In genomic region chr11:38718049-38718448, GRCh38 we compare ENCODE assay signal across 20 cellular contexts.
DNase-seq lines count a peak whose midpoint lies in the region; ATAC-seq, FAIRE-seq and TF ChIP-seq lines count a peak whose summit lies in the region.
"Had no signal": no experiment of that assay in that cellular context is flagged by ENCODE, and none has a peak within 500 bp of the region (broad histone marks: within the 10 kb centered on the region; RNA-seq: fewer than 3 reads in every experiment).

No MANE protein-coding gene starts in this region.

- H3K4me3 Mint-ChIP-seq in astrocyte (ENCODE audit: unreplicated experiment) (no peak overlapping the region), T-helper 17 cell (no peak overlapping the region)
- H3K4me3 Mint-ChIP-seq: activated CD8-positive, alpha-beta memory T cell treated with anti-CD3 and anti-CD28 coated beads, Interleukin-2, amount 10 ng/mL, durations not matched to agents 7 days and 5 days; activated naive CD8-positive, alpha-beta T cell treated with anti-CD3 and anti-CD28 coated beads, Interleukin-2, amount 50 U/mL, for 24 hours; CD8-positive, alpha-beta memory T cell had no signal

- H3K4me1 ChIP-seq in astrocyte (ENCODE audit: insufficient read depth, low read length) (no peaks in the 10 kb centered on the region), mesenchymal stem cell (ENCODE audit: control insufficient read depth, insufficient read depth, low read depth, low read length) (no peaks in the 10 kb centered on the region)
- H3K4me1 ChIP-seq: left lung, uterus had no signal

- no peak overlapping the region for H4K91ac ChIP-seq in mesenchymal stem cell (ENCODE audit: low read length)

- ATAC-seq in T-helper 17 cell (no peak), SK-N-SH treated with all-trans-retinoic acid at 6 μM for 48 hours (no peak)
- ATAC-seq: activated CD8-positive, alpha-beta memory T cell treated with anti-CD3 and anti-CD28 coated beads, Interleukin-2, amount 10 ng/mL, durations not matched to agents 7 days and 5 days; activated naive CD8-positive, alpha-beta T cell treated with anti-CD3 and anti-CD28 coated beads, Interleukin-2, amount 50 U/mL, for 24 hours; left lung had no signal

- H3K36me3 ChIP-seq in astrocyte (ENCODE audit: insufficient read depth, low read length), result no peaks in the 10 kb centered on the region
- H3K36me3 ChIP-seq in mesenchymal stem cell (ENCODE audit: control insufficient read depth in 1 of 2, insufficient read depth in 2 of 2, low read depth in 1 of 2, low read length in 2 of 2), result no peaks in the 10 kb centered on the region
- H3K36me3 ChIP-seq: cardiac muscle cell, left lung, uterus had no signal

- no peak overlapping the region for H2BK5ac ChIP-seq in mesenchymal stem cell (ENCODE audit: low read depth, low read length, poor library complexity, severe bottlenecking)

- no peaks in the 10 kb centered on the region for H3K79me2 ChIP-seq in astrocyte (ENCODE audit: insufficient read depth, low read length)

- H3K4me2 ChIP-seq in astrocyte (ENCODE audit: low read length), result no peak overlapping the region
- no peak overlapping the region for H3K4me2 ChIP-seq in mesenchymal stem cell (ENCODE audit: low read length, poor library complexity, severe bottlenecking)

- H3K9me3 ChIP-seq in astrocyte (ENCODE audit: insufficient read depth, low read depth, low read length) (no peaks in the 10 kb centered on the region), mesenchymal stem cell (ENCODE audit: control insufficient read depth, low read length) (peaks cover 3% of the 10 kb centered on the region), T-helper 17 cell (ENCODE audit: control insufficient read depth, low read length, poor library complexity, severe bottlenecking) (no peaks in the 10 kb centered on the region)
- H3K9me3 ChIP-seq: uterus had no signal

- no peaks in the 10 kb centered on the region for H3K27me3 Mint-ChIP-seq in astrocyte (ENCODE audit: low read depth, unreplicated experiment)
- no peaks in the 10 kb centered on the region for H3K27me3 Mint-ChIP-seq in T-helper 17 cell
- H3K27me3 Mint-ChIP-seq: activated CD8-positive, alpha-beta memory T cell treated with anti-CD3 and anti-CD28 coated beads, Interleukin-2, amount 10 ng/mL, durations not matched to agents 7 days and 5 days; activated naive CD8-positive, alpha-beta T cell treated with anti-CD3 and anti-CD28 coated beads, Interleukin-2, amount 50 U/mL, for 24 hours; CD8-positive, alpha-beta memory T cell had no signal

- H2BK15ac ChIP-seq in mesenchymal stem cell (ENCODE audit: low read depth, poor library complexity, severe bottlenecking), result no peak overlapping the region

- 26% methylated on average over 2 of the region's 2 CpGs for WGBS in mesenchymal stem cell

- H3K27me3 ChIP-seq in astrocyte (ENCODE audit: insufficient read depth, low read length) (no peaks in the 10 kb centered on the region), mesenchymal stem cell (ENCODE audit: control insufficient read depth in 1 of 2, insufficient read depth in 1 of 2, low read length in 2 of 2) (no peaks in the 10 kb centered on the region)
- H3K27me3 ChIP-seq: cardiac muscle cell, left lung, uterus had no signal

- H3K23ac ChIP-seq in mesenchymal stem cell (ENCODE audit: low read length in 2 of 2), result no peak overlapping the region

- H3K27ac Mint-ChIP-seq in astrocyte (ENCODE audit: unreplicated experiment), result no peak overlapping the region
- H3K27ac Mint-ChIP-seq in T-helper 17 cell, result no peak overlapping the region
- H3K27ac Mint-ChIP-seq: activated CD8-positive, alpha-beta memory T cell treated with anti-CD3 and anti-CD28 coated beads, Interleukin-2, amount 10 ng/mL, durations not matched to agents 7 days and 5 days; activated naive CD8-positive, alpha-beta T cell treated with anti-CD3 and anti-CD28 coated beads, Interleukin-2, amount 50 U/mL, for 24 hours; activated T-helper 2 cell treated with anti-CD3 and anti-CD28 coated beads, Interferon-gamma antibody, Interleukin-2, Interleukin-4, amounts not matched to agents 10 μg/mL and 5 μg/mL and 100 μg/mL, durations not matched to agents 14 hours and 24 hours and 36 hours; CD8-positive, alpha-beta memory T cell had no signal

- H3K4ac ChIP-seq in mesenchymal stem cell (ENCODE audit: low read depth in 1 of 2, low read length in 2 of 2), result no peak overlapping the region

- H2AK5ac ChIP-seq in mesenchymal stem cell (ENCODE audit: low read length, severe bottlenecking), result no peak overlapping the region

- H3K18ac ChIP-seq in mesenchymal stem cell (ENCODE audit: low read depth in 1 of 2, low read length in 2 of 2), result no peak overlapping the region

- H3K9ac ChIP-seq in astrocyte (ENCODE audit: low read length), result no peak overlapping the region
- H3K9ac ChIP-seq in mesenchymal stem cell (ENCODE audit: low read length), result no peak overlapping the region

- H4K8ac ChIP-seq in mesenchymal stem cell (ENCODE audit: low read length), result no peak overlapping the region

- no peaks in the 10 kb centered on the region for H3K79me1 ChIP-seq in mesenchymal stem cell (replicated peaks; ENCODE audit: low read length, poor library complexity, severe bottlenecking)

- H3K14ac ChIP-seq in mesenchymal stem cell (ENCODE audit: low read length in 2 of 2), result no peak overlapping the region

- no peak for FAIRE-seq in astrocyte (lab: Jason Lieb, UNC)

- H3K36me3 Mint-ChIP-seq in astrocyte (ENCODE audit: low read depth, unreplicated experiment) (no peaks in the 10 kb centered on the region), T-helper 17 cell (ENCODE audit: low read depth) (no peaks in the 10 kb centered on the region)
- H3K36me3 Mint-ChIP-seq: activated CD8-positive, alpha-beta memory T cell treated with anti-CD3 and anti-CD28 coated beads, Interleukin-2, amount 10 ng/mL, durations not matched to agents 7 days and 5 days; CD8-positive, alpha-beta memory T cell had no signal

- H2AFZ ChIP-seq in astrocyte (ENCODE audit: low read depth, low read length) (no peak overlapping the region), mesenchymal stem cell (ENCODE audit: low read depth, low read length) (no peak overlapping the region)

- H3K27ac ChIP-seq in astrocyte (ENCODE audit: low read depth, low read length), result no peak overlapping the region
- H3K27ac ChIP-seq in mesenchymal stem cell (ENCODE audit: low read length, poor library complexity, severe bottlenecking), result no peak overlapping the region
- H3K27ac ChIP-seq: cardiac muscle cell, left lung, uterus had no signal

- no peak overlapping the region for H2BK12ac ChIP-seq in mesenchymal stem cell (ENCODE audit: low read length in 2 of 2)

- peaks cover 2% of the 10 kb centered on the region for H3K9me3 Mint-ChIP-seq in astrocyte (ENCODE audit: unreplicated experiment)

- DNase-seq in DMS53 (lab: John Stamatoyannopoulos, UW), result peak; percentile 84
- DNase-seq in HT1080 (ENCODE audit: low read depth), result peak; percentile 27
- DNase-seq in astrocyte (ENCODE audit: low read depth), result peak; percentile 28
- DNase-seq in mesenchymal stem cell, result peak; percentile 24
- DNase-seq in NCI-H187 treated with DMSO at 0.1 percent for 48 hours (lab: John Stamatoyannopoulos, UW), result no peak
- no peak for DNase-seq in iPS-NIHi7 (ENCODE audit: extremely low spot score)
- DNase-seq in T-helper 17 cell, result no peak
- DNase-seq: activated CD4-positive, alpha-beta T cell treated with anti-CD3 and anti-CD28 coated beads for 4 hours; activated CD8-positive, alpha-beta memory T cell treated with anti-CD3 and anti-CD28 coated beads, Interleukin-2, amount 10 ng/mL, durations not matched to agents 7 days and 5 days; activated naive CD8-positive, alpha-beta T cell treated with anti-CD3 and anti-CD28 coated beads, Interleukin-2, amount 50 U/mL, for 24 hours; CD8-positive, alpha-beta memory T cell; left lung; NCI-H146; NCI-H446 treated with DMSO at 0.1 percent for 48 hours; nucleus accumbens; substantia nigra; uterus had no signal

- H3K4me3 ChIP-seq in astrocyte (ENCODE audit: insufficient read depth, low read depth, low read length), result no peak overlapping the region
- H3K4me3 ChIP-seq in mesenchymal stem cell (ENCODE audit: insufficient read depth in 1 of 2, low read depth in 1 of 2, low read length in 2 of 2), result no peak overlapping the region
- H3K4me3 ChIP-seq: cardiac muscle cell, left lung, uterus had no signal

- TF ChIP-seq CTCF in astrocyte (IDR thresholded peaks at IDR 0.05; ENCODE audit: insufficient read depth, low read depth, low read length), result no peak

- H3K4me1 Mint-ChIP-seq in astrocyte (ENCODE audit: low read depth, unreplicated experiment) (peaks cover 7% of the 10 kb centered on the region), T-helper 17 cell (no peaks in the 10 kb centered on the region)
- H3K4me1 Mint-ChIP-seq: activated CD8-positive, alpha-beta memory T cell treated with anti-CD3 and anti-CD28 coated beads, Interleukin-2, amount 10 ng/mL, durations not matched to agents 7 days and 5 days; activated naive CD8-positive, alpha-beta T cell treated with anti-CD3 and anti-CD28 coated beads, Interleukin-2, amount 50 U/mL, for 24 hours; CD8-positive, alpha-beta memory T cell had no signal

- H4K20me1 ChIP-seq in astrocyte (ENCODE audit: insufficient read depth, low read length), result no peaks in the 10 kb centered on the region

- H2BK120ac ChIP-seq in mesenchymal stem cell (ENCODE audit: low read depth, low read length), result no peak overlapping the region

TF ChIP-seq in SK-N-SH treated with all-trans-retinoic acid at 6 μM for 48 hours, 23 proteins besides CTCF, POLR2A, EP300 and RAD21:
- TF ChIP-seq ZFP3 (CRISPR knock-in tag; IDR thresholded peaks at IDR 0.05) (no peak), CSDC2 (CRISPR knock-in tag; IDR thresholded peaks at IDR 0.05) (no peak), TSHZ2 (CRISPR knock-in tag; IDR thresholded peaks at IDR 0.05) (no peak)

Comparison
In these comparisons a context has a peak if more than half of its experiments do, and no peak if none do; other contexts are left out.
1. DNase-seq: peak in DMS53 (single experiment), HT1080 (single experiment), astrocyte (single experiment) and mesenchymal stem cell (single experiment); none in NCI-H187 treated with DMSO at 0.1 percent for 48 hours (single experiment), iPS-NIHi7 (single experiment) and T-helper 17 cell (0 of 3).